4 cellular contexts compared by ENCODE assay signal in the genomic region with DNA sequence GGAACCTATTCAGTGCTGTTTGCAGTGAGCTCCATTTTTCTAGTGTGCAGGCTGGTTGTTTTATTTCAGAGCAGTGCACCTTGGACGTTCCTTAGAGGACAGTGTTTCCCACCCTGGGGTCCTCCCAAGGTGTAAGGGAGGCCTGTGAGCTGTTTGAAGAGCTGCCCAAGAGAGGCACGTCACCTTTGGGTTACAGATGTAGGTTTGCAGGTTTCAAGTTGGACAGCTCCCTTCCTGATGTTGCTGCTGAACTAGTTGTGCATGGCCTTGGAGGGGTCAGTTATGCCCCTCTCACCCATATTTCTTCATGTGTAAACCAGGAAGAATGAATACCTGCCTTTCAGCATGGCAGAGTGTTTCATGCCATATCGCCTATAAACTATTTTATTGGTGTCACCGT.
TF ChIP-seq lines count a peak whose summit lies in the region.

No MANE protein-coding gene starts in this region.

TF ChIP-seq in SK-N-SH, 30 proteins besides CTCF, POLR2A, EP300 and RAD21:
- TF ChIP-seq MXI1 (IDR thresholded peaks at IDR 0.05; ENCODE audit: low read depth, low read length) = no peak
- TF ChIP-seq, protein P1, sequence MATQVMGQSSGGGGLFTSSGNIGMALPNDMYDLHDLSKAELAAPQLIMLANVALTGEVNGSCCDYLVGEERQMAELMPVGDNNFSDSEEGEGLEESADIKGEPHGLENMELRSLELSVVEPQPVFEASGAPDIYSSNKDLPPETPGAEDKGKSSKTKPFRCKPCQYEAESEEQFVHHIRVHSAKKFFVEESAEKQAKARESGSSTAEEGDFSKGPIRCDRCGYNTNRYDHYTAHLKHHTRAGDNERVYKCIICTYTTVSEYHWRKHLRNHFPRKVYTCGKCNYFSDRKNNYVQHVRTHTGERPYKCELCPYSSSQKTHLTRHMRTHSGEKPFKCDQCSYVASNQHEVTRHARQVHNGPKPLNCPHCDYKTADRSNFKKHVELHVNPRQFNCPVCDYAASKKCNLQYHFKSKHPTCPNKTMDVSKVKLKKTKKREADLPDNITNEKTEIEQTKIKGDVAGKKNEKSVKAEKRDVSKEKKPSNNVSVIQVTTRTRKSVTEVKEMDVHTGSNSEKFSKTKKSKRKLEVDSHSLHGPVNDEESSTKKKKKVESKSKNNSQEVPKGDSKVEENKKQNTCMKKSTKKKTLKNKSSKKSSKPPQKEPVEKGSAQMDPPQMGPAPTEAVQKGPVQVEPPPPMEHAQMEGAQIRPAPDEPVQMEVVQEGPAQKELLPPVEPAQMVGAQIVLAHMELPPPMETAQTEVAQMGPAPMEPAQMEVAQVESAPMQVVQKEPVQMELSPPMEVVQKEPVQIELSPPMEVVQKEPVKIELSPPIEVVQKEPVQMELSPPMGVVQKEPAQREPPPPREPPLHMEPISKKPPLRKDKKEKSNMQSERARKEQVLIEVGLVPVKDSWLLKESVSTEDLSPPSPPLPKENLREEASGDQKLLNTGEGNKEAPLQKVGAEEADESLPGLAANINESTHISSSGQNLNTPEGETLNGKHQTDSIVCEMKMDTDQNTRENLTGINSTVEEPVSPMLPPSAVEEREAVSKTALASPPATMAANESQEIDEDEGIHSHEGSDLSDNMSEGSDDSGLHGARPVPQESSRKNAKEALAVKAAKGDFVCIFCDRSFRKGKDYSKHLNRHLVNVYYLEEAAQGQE (IDR thresholded peaks at IDR 0.05; ENCODE audit: low read depth, low read length) = peak; percentile 38; the same call in 1 of the 2 replicates
- no peak for TF ChIP-seq NFIC (IDR thresholded peaks at IDR 0.05; ENCODE audit: borderline replicate concordance)

TF ChIP-seq in SK-N-SH treated with all-trans-retinoic acid at 6 μM for 48 hours, 23 proteins besides CTCF, POLR2A, EP300 and RAD21:
- TF ChIP-seq ESRRG (CRISPR knock-in tag; IDR thresholded peaks at IDR 0.05) (no peak), ARNTL (CRISPR knock-in tag; IDR thresholded peaks at IDR 0.05; ENCODE audit: borderline replicate concordance, low read depth) (no peak), TOX (CRISPR knock-in tag; IDR thresholded peaks at IDR 0.05; ENCODE audit: borderline replicate concordance) (no peak), TCF4 (CRISPR knock-in tag; IDR thresholded peaks at IDR 0.05; ENCODE audit: borderline replicate concordance) (no peak)
- TF ChIP-seq, protein P2, sequence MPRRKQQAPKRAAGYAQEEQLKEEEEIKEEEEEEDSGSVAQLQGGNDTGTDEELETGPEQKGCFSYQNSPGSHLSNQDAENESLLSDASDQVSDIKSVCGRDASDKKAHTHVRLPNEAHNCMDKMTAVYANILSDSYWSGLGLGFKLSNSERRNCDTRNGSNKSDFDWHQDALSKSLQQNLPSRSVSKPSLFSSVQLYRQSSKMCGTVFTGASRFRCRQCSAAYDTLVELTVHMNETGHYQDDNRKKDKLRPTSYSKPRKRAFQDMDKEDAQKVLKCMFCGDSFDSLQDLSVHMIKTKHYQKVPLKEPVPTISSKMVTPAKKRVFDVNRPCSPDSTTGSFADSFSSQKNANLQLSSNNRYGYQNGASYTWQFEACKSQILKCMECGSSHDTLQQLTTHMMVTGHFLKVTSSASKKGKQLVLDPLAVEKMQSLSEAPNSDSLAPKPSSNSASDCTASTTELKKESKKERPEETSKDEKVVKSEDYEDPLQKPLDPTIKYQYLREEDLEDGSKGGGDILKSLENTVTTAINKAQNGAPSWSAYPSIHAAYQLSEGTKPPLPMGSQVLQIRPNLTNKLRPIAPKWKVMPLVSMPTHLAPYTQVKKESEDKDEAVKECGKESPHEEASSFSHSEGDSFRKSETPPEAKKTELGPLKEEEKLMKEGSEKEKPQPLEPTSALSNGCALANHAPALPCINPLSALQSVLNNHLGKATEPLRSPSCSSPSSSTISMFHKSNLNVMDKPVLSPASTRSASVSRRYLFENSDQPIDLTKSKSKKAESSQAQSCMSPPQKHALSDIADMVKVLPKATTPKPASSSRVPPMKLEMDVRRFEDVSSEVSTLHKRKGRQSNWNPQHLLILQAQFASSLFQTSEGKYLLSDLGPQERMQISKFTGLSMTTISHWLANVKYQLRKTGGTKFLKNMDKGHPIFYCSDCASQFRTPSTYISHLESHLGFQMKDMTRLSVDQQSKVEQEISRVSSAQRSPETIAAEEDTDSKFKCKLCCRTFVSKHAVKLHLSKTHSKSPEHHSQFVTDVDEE (CRISPR knock-in tag; IDR thresholded peaks at IDR 0.05) = no peak

TF ChIP-seq in HEK293, 187 proteins besides CTCF, POLR2A, EP300 and RAD21 (continues in another document):
- no peak for TF ChIP-seq ZBTB17 (tag by site-specific recombination; IDR thresholded peaks at IDR 0.05)
- no peak for TF ChIP-seq SALL2 (tag by site-specific recombination; IDR thresholded peaks at IDR 0.05; ENCODE audit: borderline replicate concordance)
- TF ChIP-seq, protein P3, sequence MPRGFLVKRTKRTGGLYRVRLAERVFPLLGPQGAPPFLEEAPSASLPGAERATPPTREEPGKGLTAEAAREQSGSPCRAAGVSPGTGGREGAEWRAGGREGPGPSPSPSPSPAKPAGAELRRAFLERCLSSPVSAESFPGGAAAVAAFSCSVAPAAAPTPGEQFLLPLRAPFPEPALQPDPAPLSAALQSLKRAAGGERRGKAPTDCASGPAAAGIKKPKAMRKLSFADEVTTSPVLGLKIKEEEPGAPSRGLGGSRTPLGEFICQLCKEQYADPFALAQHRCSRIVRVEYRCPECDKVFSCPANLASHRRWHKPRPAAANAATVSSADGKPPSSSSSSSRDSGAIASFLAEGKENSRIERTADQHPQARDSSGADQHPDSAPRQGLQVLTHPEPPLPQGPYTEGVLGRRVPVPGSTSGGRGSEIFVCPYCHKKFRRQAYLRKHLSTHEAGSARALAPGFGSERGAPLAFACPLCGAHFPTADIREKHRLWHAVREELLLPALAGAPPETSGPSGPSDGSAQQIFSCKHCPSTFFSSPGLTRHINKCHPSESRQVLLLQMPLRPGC (tag by site-specific recombination; IDR thresholded peaks at IDR 0.05) = no peak
- TF ChIP-seq ZNF777 (tag by site-specific recombination; IDR thresholded peaks at IDR 0.05; ENCODE audit: borderline replicate concordance) = no peak
- TF ChIP-seq ZNF629 (tag by site-specific recombination; IDR thresholded peaks at IDR 0.05) = no peak
- no peak for TF ChIP-seq PRDM6 (tag by site-specific recombination; IDR thresholded peaks at IDR 0.05)
- TF ChIP-seq, protein P1 (tag by site-specific recombination; IDR thresholded peaks at IDR 0.05) = peak; percentile 81

TF ChIP-seq in H1, 55 proteins besides CTCF, POLR2A, EP300 and RAD21:
- TF ChIP-seq KDM1A (IDR thresholded peaks at IDR 0.05; ENCODE audit: borderline replicate concordance, low read length) (no peak), KDM5A (IDR thresholded peaks at IDR 0.05; ENCODE audit: low read length) (no peak), BCL11A (IDR thresholded peaks at IDR 0.05; ENCODE audit: low read depth in 2 of 2, low read length in 2 of 2) (no peak), CBX8 (IDR thresholded peaks at IDR 0.05; ENCODE audit: borderline replicate concordance, low read depth, low read length) (no peak), EGR1 (IDR thresholded peaks at IDR 0.05; ENCODE audit: borderline replicate concordance, low read depth, low read length) (no peak), ATF2 (IDR thresholded peaks at IDR 0.05; ENCODE audit: low read length) (no peak), SUZ12 (IDR thresholded peaks at IDR 0.05; ENCODE audit: low read length) (no peak), HDAC2 (IDR thresholded peaks at IDR 0.05; ENCODE audit: borderline replicate concordance in 1 of 2, low read depth in 2 of 2, low read length in 2 of 2) (no peak), POU5F1 (IDR thresholded peaks at IDR 0.05; ENCODE audit: low read depth, low read length) (no peak), MAFK (IDR thresholded peaks at IDR 0.05; ENCODE audit: low read depth, low read length) (no peak), SP2 (IDR thresholded peaks at IDR 0.05; ENCODE audit: low read length) (no peak), FOSL1 (IDR thresholded peaks at IDR 0.05; ENCODE audit: insufficient read depth, low read depth, low read length) (no peak), SP1 (IDR thresholded peaks at IDR 0.05; ENCODE audit: low read depth, low read length) (no peak), GTF2F1 (IDR thresholded peaks at IDR 0.05; ENCODE audit: borderline replicate concordance, low read depth, low read length) (no peak), CREB1 (IDR thresholded peaks at IDR 0.05) (no peak), YY1 (IDR thresholded peaks at IDR 0.05; ENCODE audit: low read depth, low read length) (no peak), RBBP5 (IDR thresholded peaks at IDR 0.05; ENCODE audit: borderline replicate concordance, low read depth, low read length) (no peak)
- TF ChIP-seq, protein P4, sequence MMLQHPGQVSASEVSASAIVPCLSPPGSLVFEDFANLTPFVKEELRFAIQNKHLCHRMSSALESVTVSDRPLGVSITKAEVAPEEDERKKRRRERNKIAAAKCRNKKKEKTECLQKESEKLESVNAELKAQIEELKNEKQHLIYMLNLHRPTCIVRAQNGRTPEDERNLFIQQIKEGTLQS (IDR thresholded peaks at IDR 0.05; ENCODE audit: insufficient read depth, low read depth, low read length) = no peak
